ENCODE assay signal across 1 cellular context in genomic region chr11:64241430-64242153, GRCh38.
TF ChIP-seq lines count a peak whose summit lies in the region.

No MANE protein-coding gene starts in this region.

TF ChIP-seq in K562, 482 proteins besides CTCF, POLR2A, EP300 and RAD21 (continues in another document):
- TF ChIP-seq ZEB2 (IDR thresholded peaks at IDR 0.05) = peak; percentile 63; the same call in 1 of the 2 replicates
- TF ChIP-seq MAX (CRISPR knock-in tag; IDR thresholded peaks at IDR 0.05) = no peak
- no peak; the same call in 1 of the 2 replicates for TF ChIP-seq ZBTB9 (CRISPR knock-in tag; IDR thresholded peaks at IDR 0.05)
- 0 out of 2 replicates have a peak, but pooled peaks have one; percentile 8 for TF ChIP-seq ZNF263 (CRISPR knock-in tag; IDR thresholded peaks at IDR 0.05; ENCODE audit: borderline replicate concordance)
- peak in 1 of 2 experiments; percentile 34; a peak in 1 of 4 replicates for TF ChIP-seq RCOR1 (IDR thresholded peaks at IDR 0.05; ENCODE audit: borderline replicate concordance in 1 of 2, low read depth in 2 of 2, low read length in 2 of 2)
- peak; percentile 79 for TF ChIP-seq NCOA1 (IDR thresholded peaks at IDR 0.05; ENCODE audit: low read depth)
- no peak for TF ChIP-seq ZNF3 (CRISPR knock-in tag; IDR thresholded peaks at IDR 0.05)
- TF ChIP-seq ZBED1 (IDR thresholded peaks at IDR 0.05) = no peak; the same call in 1 of the 2 replicates
- no peak for TF ChIP-seq HDAC3 (IDR thresholded peaks at IDR 0.05; ENCODE audit: borderline replicate concordance, partially characterized antibody)
- no peak for TF ChIP-seq ZNF449 (CRISPR knock-in tag; IDR thresholded peaks at IDR 0.05)
- peak; percentile 69 for TF ChIP-seq POLR2AphosphoS5 (IDR thresholded peaks at IDR 0.05; ENCODE audit: control insufficient read depth, insufficient read depth, low read depth, low read length)
- TF ChIP-seq REST (CRISPR knock-in tag; IDR thresholded peaks at IDR 0.05; ENCODE audit: low read depth) = peak; percentile 70; the same call in 1 of the 2 replicates
- TF ChIP-seq ETV5 (CRISPR knock-in tag; IDR thresholded peaks at IDR 0.05; ENCODE audit: low read depth) = no peak
- TF ChIP-seq ZKSCAN1 (IDR thresholded peaks at IDR 0.05; ENCODE audit: low read depth, low read length) = no peak
- peak; percentile 87 for TF ChIP-seq SUPT5H (IDR thresholded peaks at IDR 0.05)
- TF ChIP-seq FIP1L1 (IDR thresholded peaks at IDR 0.05; ENCODE audit: low read depth, low read length, poor library complexity, severe bottlenecking) = peak; percentile 85
- TF ChIP-seq CHAMP1 (IDR thresholded peaks at IDR 0.05) = no peak
- TF ChIP-seq ARID1B (IDR thresholded peaks at IDR 0.05) = peak; percentile 43; the same call in 1 of the 2 replicates
- TF ChIP-seq ZNF232 (CRISPR knock-in tag; IDR thresholded peaks at IDR 0.05) = 0 out of 2 replicates have a peak, but pooled peaks have one; percentile 43
- no peak for TF ChIP-seq FOXK1 (CRISPR knock-in tag; IDR thresholded peaks at IDR 0.05; ENCODE audit: borderline replicate concordance)
- TF ChIP-seq XRCC4 (IDR thresholded peaks at IDR 0.05; ENCODE audit: extremely low read depth, insufficient read depth, insufficient read length) = no peak
- TF ChIP-seq MBD2 (IDR thresholded peaks at IDR 0.05; ENCODE audit: borderline replicate concordance, low read depth) = peak; percentile 32; the same call in 1 of the 2 replicates
- peak in 1 of 2 experiments; percentile 48; a peak in 1 of 4 replicates for TF ChIP-seq TEAD1 (CRISPR knock-in tag; IDR thresholded peaks at IDR 0.05)
- TF ChIP-seq ZNF644 (tag; IDR thresholded peaks at IDR 0.05; ENCODE audit: low read depth) = no peak
- TF ChIP-seq ZBTB11 (CRISPR knock-in tag; IDR thresholded peaks at IDR 0.05) = peak in 2 of 3 experiments; percentile 68 to 96; a peak in 3 of 6 replicates
- no peak for TF ChIP-seq SMARCE1 (IDR thresholded peaks at IDR 0.05)
- no peak for TF ChIP-seq ZFP30 (CRISPR knock-in tag; IDR thresholded peaks at IDR 0.05; ENCODE audit: borderline replicate concordance)
- peak; percentile 82 for TF ChIP-seq RBM22 (IDR thresholded peaks at IDR 0.05; ENCODE audit: low read depth, low read length, poor library complexity, severe bottlenecking)
- TF ChIP-seq E2F3 (CRISPR knock-in tag; IDR thresholded peaks at IDR 0.05) = 0 out of 2 replicates have a peak, but pooled peaks have one; percentile 6
- no peak for TF ChIP-seq FOXA3 (CRISPR knock-in tag; conservative IDR thresholded peaks at IDR 0.05 in 1 of 2, IDR thresholded peaks at IDR 0.05 in 1 of 2)
- no peak for TF ChIP-seq ZSCAN32 (CRISPR knock-in tag; IDR thresholded peaks at IDR 0.05)
- peak; percentile 79; the same call in 1 of the 2 replicates for TF ChIP-seq KDM2B (CRISPR knock-in tag; IDR thresholded peaks at IDR 0.05)
- no peak for TF ChIP-seq ZNF707 (CRISPR knock-in tag; conservative IDR thresholded peaks at IDR 0.05)
- peak; percentile 81; the same call in 1 of the 2 replicates for TF ChIP-seq ERF (CRISPR knock-in tag; IDR thresholded peaks at IDR 0.05)
- TF ChIP-seq SMAD3 (CRISPR knock-in tag; conservative IDR thresholded peaks at IDR 0.05) = no peak
- no peak for TF ChIP-seq BDP1 (IDR thresholded peaks at IDR 0.05; ENCODE audit: insufficient read depth, insufficient read length)
- TF ChIP-seq MCM7 (IDR thresholded peaks at IDR 0.05) = no peak
- TF ChIP-seq ETV6 (IDR thresholded peaks at IDR 0.05; ENCODE audit: borderline replicate concordance in 1 of 2, low read depth in 2 of 2, low read length in 1 of 2) = no peak
- no peak for TF ChIP-seq ETV6 (CRISPR knock-in tag; IDR thresholded peaks at IDR 0.05; ENCODE audit: borderline replicate concordance)
- no peak for TF ChIP-seq ETS2 (tag; IDR thresholded peaks at IDR 0.05; ENCODE audit: borderline replicate concordance, poor library complexity, severe bottlenecking)
- TF ChIP-seq UBTF (IDR thresholded peaks at IDR 0.05; ENCODE audit: borderline replicate concordance in 1 of 2, low read depth in 2 of 2, low read length in 2 of 2) = no peak
- TF ChIP-seq CC2D1A (IDR thresholded peaks at IDR 0.05) = no peak
- no peak for TF ChIP-seq SIX5 (IDR thresholded peaks at IDR 0.05; ENCODE audit: borderline replicate concordance in 1 of 2, insufficient read depth in 1 of 2, low read depth in 1 of 2, low read length in 2 of 2)
- TF ChIP-seq RBFOX2 (IDR thresholded peaks at IDR 0.05; ENCODE audit: low read depth, low read length) = peak; percentile 61
- peak; percentile 49 for TF ChIP-seq HMGN3 (IDR thresholded peaks at IDR 0.05; ENCODE audit: borderline replicate concordance, extremely low read depth, insufficient read length, low read depth, low read length)
- TF ChIP-seq POLR3A (IDR thresholded peaks at IDR 0.05; ENCODE audit: borderline replicate concordance, extremely low read depth, insufficient read depth, insufficient read length) = no peak
- TF ChIP-seq SNRNP70 (optimal IDR thresholded peaks at IDR 0.05; ENCODE audit: low read depth, low read length) = no peak
- TF ChIP-seq MAZ (CRISPR knock-in tag; conservative IDR thresholded peaks at IDR 0.05 in 1 of 2, IDR thresholded peaks at IDR 0.05 in 1 of 2) = peak; percentile 53 to 79
- TF ChIP-seq MCM2 (IDR thresholded peaks at IDR 0.05; ENCODE audit: low read depth) = no peak
- TF ChIP-seq STAT5A (IDR thresholded peaks at IDR 0.05; ENCODE audit: borderline replicate concordance, low read length) = no peak
- TF ChIP-seq SAFB2 (IDR thresholded peaks at IDR 0.05; ENCODE audit: borderline replicate concordance, low read depth, low read length, severe bottlenecking) = no peak
- no peak for TF ChIP-seq MYC (IDR thresholded peaks at IDR 0.05; ENCODE audit: low read depth, low read length)
- TF ChIP-seq MYC (CRISPR knock-in tag; IDR thresholded peaks at IDR 0.05; ENCODE audit: borderline replicate concordance, low read depth) = peak; percentile 76; the same call in 1 of the 2 replicates
- no peak for TF ChIP-seq TCF15 (CRISPR knock-in tag; IDR thresholded peaks at IDR 0.05)
- TF ChIP-seq GATA2 (CRISPR knock-in tag; IDR thresholded peaks at IDR 0.05) = no peak
- peak; percentile 77 for TF ChIP-seq NFRKB (IDR thresholded peaks at IDR 0.05; ENCODE audit: low read depth)
- TF ChIP-seq TAF7 (tag; IDR thresholded peaks at IDR 0.05) = peak; percentile 30; the same call in 1 of the 2 replicates
- no peak for TF ChIP-seq ADNP (tag; IDR thresholded peaks at IDR 0.05)
- no peak for TF ChIP-seq NCOA2 (IDR thresholded peaks at IDR 0.05; ENCODE audit: partially characterized antibody in 2 of 2)
